ENCODE assay signal across 8 cellular contexts in genomic region chr14:77040059-77040308, GRCh38. TPM values are rescaled to one million over a fixed set of nuclear protein-coding genes. Genes with fewer than 3 reads are reported as not detected.
DNase-seq lines count a peak whose midpoint lies in the region; ATAC-seq and TF ChIP-seq lines count a peak whose summit lies in the region.

No MANE protein-coding gene starts in this region.

- H3K27me3 Mint-ChIP-seq in activated naive CD8-positive, alpha-beta T cell treated with anti-CD3 and anti-CD28 coated beads, Interleukin-2, amount 50 U/mL, for 24 hours, result peaks cover 2% of the 10 kb centered on the region

- no peak for TF ChIP-seq CTCF in right lobe of liver (IDR thresholded peaks at IDR 0.05)
- no peak for TF ChIP-seq CTCF in uterus (IDR thresholded peaks at IDR 0.05)

- peak overlapping the region; percentile 74 for H3K4me3 Mint-ChIP-seq in activated naive CD8-positive, alpha-beta T cell treated with anti-CD3 and anti-CD28 coated beads, Interleukin-2, amount 50 U/mL, for 24 hours

- H3K27ac Mint-ChIP-seq in activated naive CD8-positive, alpha-beta T cell treated with anti-CD3 and anti-CD28 coated beads, Interleukin-2, amount 50 U/mL, for 24 hours, result peak overlapping the region; percentile 96

- no peaks in the 10 kb centered on the region for H3K36me3 Mint-ChIP-seq in activated naive CD8-positive, alpha-beta T cell treated with anti-CD3 and anti-CD28 coated beads, Interleukin-2, amount 50 U/mL, for 24 hours (ENCODE audit: low read depth)

- peak overlapping the region in 2 of 3 donors; percentile 38 to 42 for H3K4me3 ChIP-seq in right lobe of liver
- peak overlapping the region; percentile 10 to 22 for H3K4me3 ChIP-seq in uterus

- H3K36me3 ChIP-seq in right lobe of liver, result no peaks in the 10 kb centered on the region
- no peaks in the 10 kb centered on the region for H3K36me3 ChIP-seq in uterus

- H3K9me3 ChIP-seq in right lobe of liver (no peaks in the 10 kb centered on the region), uterus (no peaks in the 10 kb centered on the region)

- ATAC-seq in GM19043 (IDR thresholded peaks at IDR 0.05; ENCODE audit: low read depth, unreplicated experiment) (peak; percentile 50), HG03097 (IDR thresholded peaks at IDR 0.05; ENCODE audit: low FRiP score, unreplicated experiment) (peak; percentile 38), right lobe of liver (peak; percentile 61 to 82 (median 74)), esophagus mucosa (no peak)
- peak; percentile 59 for ATAC-seq in activated naive CD8-positive, alpha-beta T cell treated with anti-CD3 and anti-CD28 coated beads, Interleukin-2, amount 50 U/mL, for 24 hours

- intact Hi-C loops in right lobe of liver (cut with DNase I) (no loop called here), uterus (cut with DNase I; ENCODE audit: low total_unique reads) (no loop called here)

- H3K4me1 Mint-ChIP-seq in activated naive CD8-positive, alpha-beta T cell treated with anti-CD3 and anti-CD28 coated beads, Interleukin-2, amount 50 U/mL, for 24 hours, result peaks cover 93% of the 10 kb centered on the region

- WGBS in right lobe of liver (ENCODE audit: insufficient coverage, low coverage, low lambda C conversion rate, missing lambda C conversion rate), result under 1% methylated on average over 10 of the region's 10 CpGs

- H3K9me3 Mint-ChIP-seq in activated naive CD8-positive, alpha-beta T cell treated with anti-CD3 and anti-CD28 coated beads, Interleukin-2, amount 50 U/mL, for 24 hours, result no peaks in the 10 kb centered on the region

- H3K27me3 ChIP-seq in right lobe of liver (no peaks in the 10 kb centered on the region), uterus (no peaks in the 10 kb centered on the region)

- H3K27ac ChIP-seq in right lobe of liver (peak overlapping the region; percentile 93 to 98 (median 96)), uterus (peak overlapping the region; percentile 94 to 100)

- DNase-seq in activated naive CD8-positive, alpha-beta T cell treated with anti-CD3 and anti-CD28 coated beads, Interleukin-2, amount 50 U/mL, for 24 hours, result no peak
- DNase-seq in right lobe of liver (no peak), uterus (no peak), middle frontal gyrus (ENCODE audit: extremely low spot score, low spot score) (no peak), NOMO-1 treated with dmso at 0.1 percent for 144 hours (lab: John Stamatoyannopoulos, UW; ENCODE audit: unreplicated experiment) (no peak)

- H3K4me1 ChIP-seq in right lobe of liver (peaks cover 2 to 74% (median 53%) of the 10 kb centered on the region in 4 donors), uterus (peaks cover 31 to 45% of the 10 kb centered on the region in 2 donors)

- TF ChIP-seq POLR2A in right lobe of liver (IDR thresholded peaks at IDR 0.05) (peak; percentile 40), uterus (IDR thresholded peaks at IDR 0.05) (no peak)

RNA-seq across cellular contexts. Expression of gene IRF2BPL, which starts 11.5 kb away (rescaled TPM):
- 10 to 100 TPM; 11.7 to 18.1 (median 13.7) TPM for total RNA-seq in right lobe of liver
- total RNA-seq in uterus, result 10 to 100 TPM; 15.6 to 60.8 (median 36.6) TPM
- total RNA-seq in esophagus mucosa, result 14.2 TPM

RNA-seq across cellular contexts. Expression of gene CIPC, which starts 58.1 kb away (rescaled TPM):
- total RNA-seq in right lobe of liver (10 to 100 TPM; 10.4 to 18.7 (median 12.7) TPM), uterus (10 to 100 TPM in 3 of 4 donors, 1 to 10 TPM in 1; 8.2 to 71.8 (median 28.1) TPM), esophagus mucosa (19.7 TPM)
